ENCODE assay signal across 1 cellular context in the genomic region with DNA sequence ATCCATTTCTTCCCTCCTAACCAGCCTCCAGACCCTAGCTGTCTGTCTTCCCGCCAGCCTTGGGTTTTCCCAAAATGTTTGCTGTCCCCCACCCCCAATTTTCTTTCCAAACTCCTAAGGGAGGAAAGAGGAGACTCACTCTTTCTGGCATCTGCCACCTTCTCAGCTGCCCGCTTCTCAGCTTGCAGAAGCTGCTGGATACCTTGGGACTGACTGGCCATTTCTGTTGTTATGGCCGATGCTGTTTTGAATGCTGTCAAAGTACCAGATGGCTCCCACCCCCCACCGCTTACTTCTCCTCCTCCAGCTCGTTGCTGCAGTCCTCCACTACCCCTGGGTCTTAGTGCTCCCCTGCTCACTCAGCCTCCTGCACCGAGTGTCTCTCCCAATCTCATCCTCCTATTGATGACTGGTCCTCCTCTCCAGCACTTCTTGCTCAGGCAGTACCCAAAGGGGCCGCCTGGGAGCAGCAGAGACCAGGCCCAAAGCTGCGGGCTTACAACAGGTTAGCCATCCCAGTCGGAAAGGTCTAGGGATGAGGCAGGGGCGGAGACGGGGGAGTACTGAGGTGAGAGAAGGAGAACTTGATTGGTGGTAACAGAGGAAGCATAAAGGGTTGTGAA.
TF ChIP-seq lines count a peak whose summit lies in the region.

A gene (minus strand): TSS at position 270 of the 623 bp plus-strand sequence. CDS start 49 bp downstream, at position 221.

TF ChIP-seq in HepG2, 621 proteins besides CTCF, POLR2A, EP300 and RAD21 (continued from another document and continues in another):
- TF ChIP-seq, protein P1, sequence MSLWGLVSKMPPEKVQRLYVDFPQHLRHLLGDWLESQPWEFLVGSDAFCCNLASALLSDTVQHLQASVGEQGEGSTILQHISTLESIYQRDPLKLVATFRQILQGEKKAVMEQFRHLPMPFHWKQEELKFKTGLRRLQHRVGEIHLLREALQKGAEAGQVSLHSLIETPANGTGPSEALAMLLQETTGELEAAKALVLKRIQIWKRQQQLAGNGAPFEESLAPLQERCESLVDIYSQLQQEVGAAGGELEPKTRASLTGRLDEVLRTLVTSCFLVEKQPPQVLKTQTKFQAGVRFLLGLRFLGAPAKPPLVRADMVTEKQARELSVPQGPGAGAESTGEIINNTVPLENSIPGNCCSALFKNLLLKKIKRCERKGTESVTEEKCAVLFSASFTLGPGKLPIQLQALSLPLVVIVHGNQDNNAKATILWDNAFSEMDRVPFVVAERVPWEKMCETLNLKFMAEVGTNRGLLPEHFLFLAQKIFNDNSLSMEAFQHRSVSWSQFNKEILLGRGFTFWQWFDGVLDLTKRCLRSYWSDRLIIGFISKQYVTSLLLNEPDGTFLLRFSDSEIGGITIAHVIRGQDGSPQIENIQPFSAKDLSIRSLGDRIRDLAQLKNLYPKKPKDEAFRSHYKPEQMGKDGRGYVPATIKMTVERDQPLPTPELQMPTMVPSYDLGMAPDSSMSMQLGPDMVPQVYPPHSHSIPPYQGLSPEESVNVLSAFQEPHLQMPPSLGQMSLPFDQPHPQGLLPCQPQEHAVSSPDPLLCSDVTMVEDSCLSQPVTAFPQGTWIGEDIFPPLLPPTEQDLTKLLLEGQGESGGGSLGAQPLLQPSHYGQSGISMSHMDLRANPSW (CRISPR knock-in tag; IDR thresholded peaks at IDR 0.05; ENCODE audit: borderline replicate concordance) = no peak
- no peak for TF ChIP-seq PHF21A (CRISPR knock-in tag; IDR thresholded peaks at IDR 0.05)
- TF ChIP-seq, protein P2, sequence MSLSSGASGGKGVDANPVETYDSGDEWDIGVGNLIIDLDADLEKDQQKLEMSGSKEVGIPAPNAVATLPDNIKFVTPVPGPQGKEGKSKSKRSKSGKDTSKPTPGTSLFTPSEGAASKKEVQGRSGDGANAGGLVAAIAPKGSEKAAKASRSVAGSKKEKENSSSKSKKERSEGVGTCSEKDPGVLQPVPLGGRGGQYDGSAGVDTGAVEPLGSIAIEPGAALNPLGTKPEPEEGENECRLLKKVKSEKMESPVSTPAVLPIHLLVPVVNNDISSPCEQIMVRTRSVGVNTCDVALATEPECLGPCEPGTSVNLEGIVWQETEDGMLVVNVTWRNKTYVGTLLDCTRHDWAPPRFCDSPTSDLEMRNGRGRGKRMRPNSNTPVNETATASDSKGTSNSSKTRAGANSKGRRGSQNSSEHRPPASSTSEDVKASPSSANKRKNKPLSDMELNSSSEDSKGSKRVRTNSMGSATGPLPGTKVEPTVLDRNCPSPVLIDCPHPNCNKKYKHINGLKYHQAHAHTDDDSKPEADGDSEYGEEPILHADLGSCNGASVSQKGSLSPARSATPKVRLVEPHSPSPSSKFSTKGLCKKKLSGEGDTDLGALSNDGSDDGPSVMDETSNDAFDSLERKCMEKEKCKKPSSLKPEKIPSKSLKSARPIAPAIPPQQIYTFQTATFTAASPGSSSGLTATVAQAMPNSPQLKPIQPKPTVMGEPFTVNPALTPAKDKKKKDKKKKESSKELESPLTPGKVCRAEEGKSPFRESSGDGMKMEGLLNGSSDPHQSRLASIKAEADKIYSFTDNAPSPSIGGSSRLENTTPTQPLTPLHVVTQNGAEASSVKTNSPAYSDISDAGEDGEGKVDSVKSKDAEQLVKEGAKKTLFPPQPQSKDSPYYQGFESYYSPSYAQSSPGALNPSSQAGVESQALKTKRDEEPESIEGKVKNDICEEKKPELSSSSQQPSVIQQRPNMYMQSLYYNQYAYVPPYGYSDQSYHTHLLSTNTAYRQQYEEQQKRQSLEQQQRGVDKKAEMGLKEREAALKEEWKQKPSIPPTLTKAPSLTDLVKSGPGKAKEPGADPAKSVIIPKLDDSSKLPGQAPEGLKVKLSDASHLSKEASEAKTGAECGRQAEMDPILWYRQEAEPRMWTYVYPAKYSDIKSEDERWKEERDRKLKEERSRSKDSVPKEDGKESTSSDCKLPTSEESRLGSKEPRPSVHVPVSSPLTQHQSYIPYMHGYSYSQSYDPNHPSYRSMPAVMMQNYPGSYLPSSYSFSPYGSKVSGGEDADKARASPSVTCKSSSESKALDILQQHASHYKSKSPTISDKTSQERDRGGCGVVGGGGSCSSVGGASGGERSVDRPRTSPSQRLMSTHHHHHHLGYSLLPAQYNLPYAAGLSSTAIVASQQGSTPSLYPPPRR (CRISPR knock-in tag; IDR thresholded peaks at IDR 0.05; ENCODE audit: borderline replicate concordance) = no peak
- no peak for TF ChIP-seq FOXM1 (CRISPR knock-in tag; IDR thresholded peaks at IDR 0.05)
- peak; percentile 51 for TF ChIP-seq PHF5A (CRISPR knock-in tag; IDR thresholded peaks at IDR 0.05; ENCODE audit: low read depth, unreplicated experiment)
- TF ChIP-seq NFKBIZ (CRISPR knock-in tag; IDR thresholded peaks at IDR 0.05) = no peak
- TF ChIP-seq, protein P3, sequence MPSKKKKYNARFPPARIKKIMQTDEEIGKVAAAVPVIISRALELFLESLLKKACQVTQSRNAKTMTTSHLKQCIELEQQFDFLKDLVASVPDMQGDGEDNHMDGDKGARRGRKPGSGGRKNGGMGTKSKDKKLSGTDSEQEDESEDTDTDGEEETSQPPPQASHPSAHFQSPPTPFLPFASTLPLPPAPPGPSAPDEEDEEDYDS (CRISPR knock-in tag; IDR thresholded peaks at IDR 0.05) = peak; percentile 49; the same call in 1 of the 2 replicates
- TF ChIP-seq, protein P4, sequence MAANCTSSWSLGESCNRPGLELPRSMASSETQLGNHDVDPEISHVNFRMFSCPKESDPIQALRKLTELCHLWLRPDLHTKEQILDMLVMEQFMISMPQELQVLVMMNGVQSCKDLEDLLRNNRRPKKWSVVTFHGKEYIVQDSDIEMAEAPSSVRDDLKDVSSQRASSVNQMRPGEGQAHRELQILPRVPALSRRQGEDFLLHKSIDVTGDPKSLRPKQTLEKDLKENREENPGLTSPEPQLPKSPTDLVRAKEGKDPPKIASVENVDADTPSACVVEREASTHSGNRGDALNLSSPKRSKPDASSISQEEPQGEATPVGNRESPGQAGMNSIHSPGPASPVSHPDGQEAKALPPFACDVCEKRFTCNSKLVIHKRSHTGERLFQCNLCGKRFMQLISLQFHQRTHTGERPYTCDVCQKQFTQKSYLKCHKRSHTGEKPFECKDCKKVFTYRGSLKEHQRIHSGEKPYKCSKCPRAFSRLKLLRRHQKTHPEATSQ (CRISPR knock-in tag; IDR thresholded peaks at IDR 0.05; ENCODE audit: borderline replicate concordance) = no peak
- no peak for TF ChIP-seq SRSF1 (optimal IDR thresholded peaks at IDR 0.05; ENCODE audit: low read depth, low read length)
- TF ChIP-seq HNF4G (IDR thresholded peaks at IDR 0.05; ENCODE audit: borderline replicate concordance, low read depth, low read length) = no peak
- TF ChIP-seq HNF4G (CRISPR knock-in tag; IDR thresholded peaks at IDR 0.05; ENCODE audit: borderline replicate concordance, low read depth) = no peak
- TF ChIP-seq YEATS2 (CRISPR knock-in tag; IDR thresholded peaks at IDR 0.05; ENCODE audit: borderline replicate concordance) = peak; percentile 38; the same call in 1 of the 2 replicates
- TF ChIP-seq MIER3 (CRISPR knock-in tag; IDR thresholded peaks at IDR 0.05; ENCODE audit: borderline replicate concordance) = no peak
- peak; percentile 34 for TF ChIP-seq SKI (IDR thresholded peaks at IDR 0.05; ENCODE audit: partially characterized antibody)
- no peak for TF ChIP-seq ZMAT3 (CRISPR knock-in tag; conservative IDR thresholded peaks at IDR 0.05)
- TF ChIP-seq, protein P5, sequence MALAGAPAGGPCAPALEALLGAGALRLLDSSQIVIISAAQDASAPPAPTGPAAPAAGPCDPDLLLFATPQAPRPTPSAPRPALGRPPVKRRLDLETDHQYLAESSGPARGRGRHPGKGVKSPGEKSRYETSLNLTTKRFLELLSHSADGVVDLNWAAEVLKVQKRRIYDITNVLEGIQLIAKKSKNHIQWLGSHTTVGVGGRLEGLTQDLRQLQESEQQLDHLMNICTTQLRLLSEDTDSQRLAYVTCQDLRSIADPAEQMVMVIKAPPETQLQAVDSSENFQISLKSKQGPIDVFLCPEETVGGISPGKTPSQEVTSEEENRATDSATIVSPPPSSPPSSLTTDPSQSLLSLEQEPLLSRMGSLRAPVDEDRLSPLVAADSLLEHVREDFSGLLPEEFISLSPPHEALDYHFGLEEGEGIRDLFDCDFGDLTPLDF (CRISPR knock-in tag; IDR thresholded peaks at IDR 0.05) = no peak
- no peak for TF ChIP-seq SP5 (CRISPR knock-in tag; IDR thresholded peaks at IDR 0.05; ENCODE audit: borderline replicate concordance, low read depth)
- peak; percentile 72; the same call in 1 of the 2 replicates for TF ChIP-seq BORCS8-MEF2B (CRISPR knock-in tag; IDR thresholded peaks at IDR 0.05)
- TF ChIP-seq TCF12 (IDR thresholded peaks at IDR 0.05) = no peak
- TF ChIP-seq TCF12 (CRISPR knock-in tag; IDR thresholded peaks at IDR 0.05) = no peak
- TF ChIP-seq CENPT (CRISPR knock-in tag; IDR thresholded peaks at IDR 0.05; ENCODE audit: low read depth) = no peak
- no peak for TF ChIP-seq RBM22 (optimal IDR thresholded peaks at IDR 0.05; ENCODE audit: low read length)
- TF ChIP-seq ZNF33B (CRISPR knock-in tag; IDR thresholded peaks at IDR 0.05) = no peak
- no peak for TF ChIP-seq ZNF510 (CRISPR knock-in tag; IDR thresholded peaks at IDR 0.05; ENCODE audit: low read depth)
- TF ChIP-seq KMT2A (CRISPR knock-in tag; IDR thresholded peaks at IDR 0.05) = no peak
- TF ChIP-seq, protein P6, sequence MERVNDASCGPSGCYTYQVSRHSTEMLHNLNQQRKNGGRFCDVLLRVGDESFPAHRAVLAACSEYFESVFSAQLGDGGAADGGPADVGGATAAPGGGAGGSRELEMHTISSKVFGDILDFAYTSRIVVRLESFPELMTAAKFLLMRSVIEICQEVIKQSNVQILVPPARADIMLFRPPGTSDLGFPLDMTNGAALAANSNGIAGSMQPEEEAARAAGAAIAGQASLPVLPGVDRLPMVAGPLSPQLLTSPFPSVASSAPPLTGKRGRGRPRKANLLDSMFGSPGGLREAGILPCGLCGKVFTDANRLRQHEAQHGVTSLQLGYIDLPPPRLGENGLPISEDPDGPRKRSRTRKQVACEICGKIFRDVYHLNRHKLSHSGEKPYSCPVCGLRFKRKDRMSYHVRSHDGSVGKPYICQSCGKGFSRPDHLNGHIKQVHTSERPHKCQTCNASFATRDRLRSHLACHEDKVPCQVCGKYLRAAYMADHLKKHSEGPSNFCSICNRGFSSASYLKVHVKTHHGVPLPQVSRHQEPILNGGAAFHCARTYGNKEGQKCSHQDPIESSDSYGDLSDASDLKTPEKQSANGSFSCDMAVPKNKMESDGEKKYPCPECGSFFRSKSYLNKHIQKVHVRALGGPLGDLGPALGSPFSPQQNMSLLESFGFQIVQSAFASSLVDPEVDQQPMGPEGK (CRISPR knock-in tag; IDR thresholded peaks at IDR 0.05) = peak; percentile 53; the same call in 1 of the 2 replicates
- TF ChIP-seq ZNF883 (CRISPR knock-in tag; IDR thresholded peaks at IDR 0.05; ENCODE audit: not compliant biosample characterization) = no peak
- TF ChIP-seq RFX5 (IDR thresholded peaks at IDR 0.05; ENCODE audit: low read depth, low read length) = 0 out of 2 replicates have a peak, but pooled peaks have one; percentile 30
- no peak for TF ChIP-seq ATF7-NPFF (CRISPR knock-in tag; IDR thresholded peaks at IDR 0.05; ENCODE audit: low read depth)
- no peak for TF ChIP-seq ZNF333 (CRISPR knock-in tag; IDR thresholded peaks at IDR 0.05; ENCODE audit: borderline replicate concordance)
- 0 out of 2 replicates have a peak, but pooled peaks have one; percentile 49 for TF ChIP-seq FOXK1 (CRISPR knock-in tag; IDR thresholded peaks at IDR 0.05; ENCODE audit: borderline replicate concordance, low read depth)
- TF ChIP-seq, protein P7, sequence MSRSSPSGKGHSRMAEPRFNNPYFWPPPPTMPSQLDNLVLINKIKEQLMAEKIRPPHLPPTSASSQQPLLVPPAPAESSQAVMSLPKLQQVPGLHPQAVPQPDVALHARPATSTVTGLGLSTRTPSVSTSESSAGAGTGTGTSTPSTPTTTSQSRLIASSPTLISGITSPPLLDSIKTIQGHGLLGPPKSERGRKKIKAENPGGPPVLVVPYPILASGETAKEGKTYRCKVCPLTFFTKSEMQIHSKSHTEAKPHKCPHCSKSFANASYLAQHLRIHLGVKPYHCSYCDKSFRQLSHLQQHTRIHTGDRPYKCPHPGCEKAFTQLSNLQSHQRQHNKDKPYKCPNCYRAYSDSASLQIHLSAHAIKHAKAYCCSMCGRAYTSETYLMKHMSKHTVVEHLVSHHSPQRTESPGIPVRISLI (CRISPR knock-in tag; IDR thresholded peaks at IDR 0.05; ENCODE audit: borderline replicate concordance) = peak; percentile 26; the same call in 1 of the 2 replicates
- TF ChIP-seq CCDC6 (CRISPR knock-in tag; IDR thresholded peaks at IDR 0.05) = peak; percentile 54; the same call in 1 of the 2 replicates
- no peak for TF ChIP-seq ZNF776 (CRISPR knock-in tag; IDR thresholded peaks at IDR 0.05)
- no peak for TF ChIP-seq SMARCC2 (IDR thresholded peaks at IDR 0.05)
- no peak for TF ChIP-seq MBD4 (IDR thresholded peaks at IDR 0.05; ENCODE audit: borderline replicate concordance, low read length)
- TF ChIP-seq, protein P8, sequence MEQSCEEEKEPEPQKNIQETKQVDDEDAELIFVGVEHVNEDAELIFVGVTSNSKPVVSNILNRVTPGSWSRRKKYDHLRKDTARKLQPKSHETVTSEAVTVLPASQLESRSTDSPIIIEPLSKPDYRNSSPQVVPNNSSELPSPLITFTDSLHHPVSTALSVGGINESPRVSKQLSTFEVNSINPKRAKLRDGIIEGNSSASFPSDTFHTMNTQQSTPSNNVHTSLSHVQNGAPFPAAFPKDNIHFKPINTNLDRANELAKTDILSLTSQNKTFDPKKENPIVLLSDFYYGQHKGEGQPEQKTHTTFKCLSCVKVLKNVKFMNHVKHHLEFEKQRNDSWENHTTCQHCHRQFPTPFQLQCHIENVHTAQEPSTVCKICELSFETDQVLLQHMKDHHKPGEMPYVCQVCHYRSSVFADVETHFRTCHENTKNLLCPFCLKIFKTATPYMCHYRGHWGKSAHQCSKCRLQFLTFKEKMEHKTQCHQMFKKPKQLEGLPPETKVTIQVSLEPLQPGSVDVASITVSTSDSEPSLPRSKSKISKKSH (CRISPR knock-in tag; IDR thresholded peaks at IDR 0.05; ENCODE audit: borderline replicate concordance) = no peak
- TF ChIP-seq GABPA (IDR thresholded peaks at IDR 0.05; ENCODE audit: low read depth, low read length) = peak; percentile 52
- TF ChIP-seq GABPA (CRISPR knock-in tag; IDR thresholded peaks at IDR 0.05; ENCODE audit: low read depth) = peak; percentile 78
- TF ChIP-seq SOX5 (CRISPR knock-in tag; IDR thresholded peaks at IDR 0.05; ENCODE audit: borderline replicate concordance) = peak; percentile 37; the same call in 1 of the 2 replicates
- 0 out of 2 replicates have a peak, but pooled peaks have one; percentile 36 for TF ChIP-seq ZC3H13 (CRISPR knock-in tag; IDR thresholded peaks at IDR 0.05)
- peak; percentile 60 for TF ChIP-seq NFYC (CRISPR knock-in tag; IDR thresholded peaks at IDR 0.05)
- no peak for TF ChIP-seq ZNF839 (CRISPR knock-in tag; IDR thresholded peaks at IDR 0.05; ENCODE audit: borderline replicate concordance)
- no peak for TF ChIP-seq LCORL (IDR thresholded peaks at IDR 0.05)
- peak; percentile 88; the same call in 1 of the 2 replicates for TF ChIP-seq LCORL (CRISPR knock-in tag; IDR thresholded peaks at IDR 0.05)
- peak; percentile 57; the same call in 1 of the 2 replicates for TF ChIP-seq RXRB (CRISPR knock-in tag; IDR thresholded peaks at IDR 0.05; ENCODE audit: borderline replicate concordance)
- TF ChIP-seq ZIK1 (CRISPR knock-in tag; IDR thresholded peaks at IDR 0.05; ENCODE audit: borderline replicate concordance, low read depth) = 0 out of 2 replicates have a peak, but pooled peaks have one; percentile 26
- TF ChIP-seq, protein P9, sequence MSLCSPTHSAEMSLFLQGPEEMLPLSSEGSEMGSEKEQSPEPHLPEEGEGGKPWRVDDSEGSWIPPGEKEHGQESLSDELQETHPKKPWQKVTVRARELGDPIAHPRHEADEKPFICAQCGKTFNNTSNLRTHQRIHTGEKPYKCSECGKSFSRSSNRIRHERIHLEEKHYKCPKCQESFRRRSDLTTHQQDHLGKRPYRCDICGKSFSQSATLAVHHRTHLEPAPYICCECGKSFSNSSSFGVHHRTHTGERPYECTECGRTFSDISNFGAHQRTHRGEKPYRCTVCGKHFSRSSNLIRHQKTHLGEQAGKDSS (CRISPR knock-in tag; IDR thresholded peaks at IDR 0.05; ENCODE audit: borderline replicate concordance, low read depth) = 0 out of 2 replicates have a peak, but pooled peaks have one; percentile 32
